ENCODE assay signal across 1 cellular context in genomic region chr9:74630228-74630627, GRCh38.
TF ChIP-seq lines count a peak whose summit lies in the region.

No MANE protein-coding gene starts in this region.

TF ChIP-seq in WTC11, 78 proteins besides CTCF, POLR2A, EP300 and RAD21 (continued from another document):
- TF ChIP-seq, protein P1, sequence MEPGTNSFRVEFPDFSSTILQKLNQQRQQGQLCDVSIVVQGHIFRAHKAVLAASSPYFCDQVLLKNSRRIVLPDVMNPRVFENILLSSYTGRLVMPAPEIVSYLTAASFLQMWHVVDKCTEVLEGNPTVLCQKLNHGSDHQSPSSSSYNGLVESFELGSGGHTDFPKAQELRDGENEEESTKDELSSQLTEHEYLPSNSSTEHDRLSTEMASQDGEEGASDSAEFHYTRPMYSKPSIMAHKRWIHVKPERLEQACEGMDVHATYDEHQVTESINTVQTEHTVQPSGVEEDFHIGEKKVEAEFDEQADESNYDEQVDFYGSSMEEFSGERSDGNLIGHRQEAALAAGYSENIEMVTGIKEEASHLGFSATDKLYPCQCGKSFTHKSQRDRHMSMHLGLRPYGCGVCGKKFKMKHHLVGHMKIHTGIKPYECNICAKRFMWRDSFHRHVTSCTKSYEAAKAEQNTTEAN (CRISPR knock-in tag; IDR thresholded peaks at IDR 0.05): no peak
- TF ChIP-seq, protein P2, sequence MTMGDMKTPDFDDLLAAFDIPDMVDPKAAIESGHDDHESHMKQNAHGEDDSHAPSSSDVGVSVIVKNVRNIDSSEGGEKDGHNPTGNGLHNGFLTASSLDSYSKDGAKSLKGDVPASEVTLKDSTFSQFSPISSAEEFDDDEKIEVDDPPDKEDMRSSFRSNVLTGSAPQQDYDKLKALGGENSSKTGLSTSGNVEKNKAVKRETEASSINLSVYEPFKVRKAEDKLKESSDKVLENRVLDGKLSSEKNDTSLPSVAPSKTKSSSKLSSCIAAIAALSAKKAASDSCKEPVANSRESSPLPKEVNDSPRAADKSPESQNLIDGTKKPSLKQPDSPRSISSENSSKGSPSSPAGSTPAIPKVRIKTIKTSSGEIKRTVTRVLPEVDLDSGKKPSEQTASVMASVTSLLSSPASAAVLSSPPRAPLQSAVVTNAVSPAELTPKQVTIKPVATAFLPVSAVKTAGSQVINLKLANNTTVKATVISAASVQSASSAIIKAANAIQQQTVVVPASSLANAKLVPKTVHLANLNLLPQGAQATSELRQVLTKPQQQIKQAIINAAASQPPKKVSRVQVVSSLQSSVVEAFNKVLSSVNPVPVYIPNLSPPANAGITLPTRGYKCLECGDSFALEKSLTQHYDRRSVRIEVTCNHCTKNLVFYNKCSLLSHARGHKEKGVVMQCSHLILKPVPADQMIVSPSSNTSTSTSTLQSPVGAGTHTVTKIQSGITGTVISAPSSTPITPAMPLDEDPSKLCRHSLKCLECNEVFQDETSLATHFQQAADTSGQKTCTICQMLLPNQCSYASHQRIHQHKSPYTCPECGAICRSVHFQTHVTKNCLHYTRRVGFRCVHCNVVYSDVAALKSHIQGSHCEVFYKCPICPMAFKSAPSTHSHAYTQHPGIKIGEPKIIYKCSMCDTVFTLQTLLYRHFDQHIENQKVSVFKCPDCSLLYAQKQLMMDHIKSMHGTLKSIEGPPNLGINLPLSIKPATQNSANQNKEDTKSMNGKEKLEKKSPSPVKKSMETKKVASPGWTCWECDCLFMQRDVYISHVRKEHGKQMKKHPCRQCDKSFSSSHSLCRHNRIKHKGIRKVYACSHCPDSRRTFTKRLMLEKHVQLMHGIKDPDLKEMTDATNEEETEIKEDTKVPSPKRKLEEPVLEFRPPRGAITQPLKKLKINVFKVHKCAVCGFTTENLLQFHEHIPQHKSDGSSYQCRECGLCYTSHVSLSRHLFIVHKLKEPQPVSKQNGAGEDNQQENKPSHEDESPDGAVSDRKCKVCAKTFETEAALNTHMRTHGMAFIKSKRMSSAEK (CRISPR knock-in tag; IDR thresholded peaks at IDR 0.05; ENCODE audit: borderline replicate concordance): no peak
- no peak for TF ChIP-seq ZNF671 (CRISPR knock-in tag; IDR thresholded peaks at IDR 0.05)
- TF ChIP-seq MYBL2 (CRISPR knock-in tag; IDR thresholded peaks at IDR 0.05): no peak
- TF ChIP-seq, protein P3, sequence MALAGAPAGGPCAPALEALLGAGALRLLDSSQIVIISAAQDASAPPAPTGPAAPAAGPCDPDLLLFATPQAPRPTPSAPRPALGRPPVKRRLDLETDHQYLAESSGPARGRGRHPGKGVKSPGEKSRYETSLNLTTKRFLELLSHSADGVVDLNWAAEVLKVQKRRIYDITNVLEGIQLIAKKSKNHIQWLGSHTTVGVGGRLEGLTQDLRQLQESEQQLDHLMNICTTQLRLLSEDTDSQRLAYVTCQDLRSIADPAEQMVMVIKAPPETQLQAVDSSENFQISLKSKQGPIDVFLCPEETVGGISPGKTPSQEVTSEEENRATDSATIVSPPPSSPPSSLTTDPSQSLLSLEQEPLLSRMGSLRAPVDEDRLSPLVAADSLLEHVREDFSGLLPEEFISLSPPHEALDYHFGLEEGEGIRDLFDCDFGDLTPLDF (CRISPR knock-in tag; IDR thresholded peaks at IDR 0.05): no peak
- no peak for TF ChIP-seq PRRX2 (CRISPR knock-in tag; IDR thresholded peaks at IDR 0.05)
- no peak for TF ChIP-seq ZNF138 (CRISPR knock-in tag; conservative IDR thresholded peaks at IDR 0.05)
- TF ChIP-seq ZNF219 (CRISPR knock-in tag; IDR thresholded peaks at IDR 0.05; ENCODE audit: borderline replicate concordance): no peak
- no peak for TF ChIP-seq ZNF232 (CRISPR knock-in tag; IDR thresholded peaks at IDR 0.05)
- TF ChIP-seq AFF4 (CRISPR knock-in tag; IDR thresholded peaks at IDR 0.05; ENCODE audit: borderline replicate concordance): no peak
- no peak for TF ChIP-seq GRHL2 (CRISPR knock-in tag; IDR thresholded peaks at IDR 0.05; ENCODE audit: insufficient replicate concordance, severe bottlenecking)
- TF ChIP-seq NFATC4 (CRISPR knock-in tag; IDR thresholded peaks at IDR 0.05): no peak
- no peak for TF ChIP-seq SP1 (CRISPR knock-in tag; conservative IDR thresholded peaks at IDR 0.05)
